23 cellular contexts compared by ENCODE assay signal in genomic region chr5:102107865-102108264, GRCh38.
DNase-seq lines count a peak whose midpoint lies in the region; ATAC-seq and TF ChIP-seq lines count a peak whose summit lies in the region.
"Had no signal": no experiment of that assay in that cellular context is flagged by ENCODE, and none has a peak within 500 bp of the region (broad histone marks: within the 10 kb centered on the region; RNA-seq: fewer than 3 reads in every experiment).

No MANE protein-coding gene starts in this region.

- POLR2A ChIA-PET in PC-3 (lab: Charles Lee; ENCODE audit: unreplicated experiment): no interaction called here

- H3K4me1 ChIP-seq in heart left ventricle (no peaks in the 10 kb centered on the region), MM.1S (ENCODE audit: low read length) (no peaks in the 10 kb centered on the region), PC-3 (ENCODE audit: insufficient read depth, low read length) (no peaks in the 10 kb centered on the region)
- H3K4me1 ChIP-seq: A549, HAP-1 had no signal

- ATAC-seq in Right ventricle myocardium inferior (peak; percentile 8), heart left ventricle (no peak), PC-3 (no peak)
- ATAC-seq: A549, GM12878 had no signal

- WGBS in heart left ventricle, 4 donors: 75 to 91% (median 81%) methylated on average over 3 of the region's 3 CpGs

- H3K9me2 ChIP-seq in MM.1S (replicated peaks; ENCODE audit: insufficient read depth, low read length) (no peaks in the 10 kb centered on the region), PC-3 (replicated peaks; ENCODE audit: low read length) (no peaks in the 10 kb centered on the region)

- peaks cover 0 to 4% (median 0%) of the 10 kb centered on the region in 12 donors for H3K9me3 ChIP-seq in heart left ventricle
- H3K9me3 ChIP-seq in MM.1S (replicated peaks; ENCODE audit: insufficient read depth, low read length): no peaks in the 10 kb centered on the region
- H3K9me3 ChIP-seq in PC-3 (ENCODE audit: low read length): no peaks in the 10 kb centered on the region
- H3K9me3 ChIP-seq: A549, BE2C, HAP-1 had no signal

- H3K79me2 ChIP-seq in MM.1S (ENCODE audit: low read length) (no peaks in the 10 kb centered on the region), PC-3 (ENCODE audit: low read length) (no peaks in the 10 kb centered on the region)

- H3K36me3 ChIP-seq in heart left ventricle (no peaks in the 10 kb centered on the region), MM.1S (replicated peaks; ENCODE audit: insufficient read depth, low read length) (no peaks in the 10 kb centered on the region), PC-3 (ENCODE audit: low read depth, low read length) (no peaks in the 10 kb centered on the region)
- H3K36me3 ChIP-seq: BE2C; BLaER1 treated with 17β-estradiol and CSF1 and Interleukin-3, amounts not matched to agents 10 nM and 100 nM; HAP-1 had no signal

- peak; percentile 5 for DNase-seq in Right ventricle myocardium inferior (ENCODE audit: missing footprints)
- no peak for DNase-seq in heart left ventricle
- DNase-seq in MM.1S: peak; percentile 41
- DNase-seq in foreskin melanocyte: peak; percentile 43
- DNase-seq in PC-3: no peak
- DNase-seq in CD1c-positive myeloid dendritic cell (ENCODE audit: extremely low spot score): no peak
- no peak for DNase-seq in stimulated activated CD4-positive, alpha-beta T cell treated with anti-CD3 and anti-CD28 coated beads, Interleukin-12 subunit alpha, Interleukin-12 subunit beta, amount 100 ng/mL, for 4 hours
- DNase-seq: 8988T; ACHN; AML-193; BE2C; Calu3; CD4-positive, alpha-beta memory T cell; COR-L47; DMS79; EL; GDM1; GOT3; HFFc6 had no signal

- H3K27me3 ChIP-seq in heart left ventricle (no peaks in the 10 kb centered on the region), MM.1S (replicated peaks; ENCODE audit: insufficient read depth, low read length) (no peaks in the 10 kb centered on the region), PC-3 (ENCODE audit: low read length) (no peaks in the 10 kb centered on the region)
- H3K27me3 ChIP-seq: BE2C; BLaER1 treated with 17β-estradiol and CSF1 and Interleukin-3, amounts not matched to agents 10 nM and 100 nM had no signal

- H4K20me1 ChIP-seq in MM.1S (ENCODE audit: insufficient read depth, low read length) (no peaks in the 10 kb centered on the region), PC-3 (ENCODE audit: low read length) (no peaks in the 10 kb centered on the region)
- H4K20me1 ChIP-seq: BLaER1 treated with 17β-estradiol and CSF1 and Interleukin-3, amounts not matched to agents 10 nM and 100 nM had no signal

- H3F3A ChIP-seq in MM.1S (ENCODE audit: insufficient read depth, low read length) (no peaks in the 10 kb centered on the region), PC-3 (ENCODE audit: low read length, unreplicated experiment) (no peaks in the 10 kb centered on the region)

- H3K27ac ChIP-seq in heart left ventricle (no peak overlapping the region), MM.1S (ENCODE audit: low read length) (no peak overlapping the region), PC-3 (ENCODE audit: low read length) (no peak overlapping the region)
- H3K27ac ChIP-seq: A549; BLaER1 treated with 17β-estradiol and CSF1 and Interleukin-3, amounts not matched to agents 10 nM and 100 nM had no signal

- intact Hi-C loops in Right ventricle myocardium inferior (cut with DNase I): no loop called here
- intact Hi-C loops in heart left ventricle (cut with DNase I): no loop called here
- intact Hi-C loops in PC-3 (cut with micrococcal nuclease): no loop called here

- TF ChIP-seq CTCF in heart left ventricle (IDR thresholded peaks at IDR 0.05) (no peak), MM.1S (IDR thresholded peaks at IDR 0.05; ENCODE audit: low read length) (no peak), PC-3 (conservative IDR thresholded peaks at IDR 0.05; ENCODE audit: low read depth, low read length) (no peak)

- H3K9ac ChIP-seq in MM.1S (ENCODE audit: low read length) (no peak overlapping the region), PC-3 (ENCODE audit: low read length) (no peak overlapping the region)
- H3K9ac ChIP-seq: BLaER1 treated with 17β-estradiol and CSF1 and Interleukin-3, amounts not matched to agents 10 nM and 100 nM had no signal

- H2AFZ ChIP-seq in MM.1S (ENCODE audit: low read length) (no peak overlapping the region), PC-3 (ENCODE audit: low read length) (no peak overlapping the region)

- H3K4me2 ChIP-seq in MM.1S (ENCODE audit: low read depth, low read length) (no peak overlapping the region), PC-3 (ENCODE audit: low read length) (no peak overlapping the region)
- H3K4me2 ChIP-seq: A549; BLaER1 treated with 17β-estradiol and CSF1 and Interleukin-3, amounts not matched to agents 10 nM and 100 nM had no signal

- H3K4me3 ChIP-seq in heart left ventricle (no peak overlapping the region), MM.1S (ENCODE audit: low read length) (no peak overlapping the region), PC-3 (ENCODE audit: low read length) (no peak overlapping the region)
- H3K4me3 ChIP-seq: A549; BLaER1 treated with 17β-estradiol and CSF1 and Interleukin-3, amounts not matched to agents 10 nM and 100 nM; GM12878; HAP-1 had no signal

- no TSS peak for BruUV-seq in PC-3 (replicated peaks; lab: Mats Ljungman, UMichigan)

- no peak for TF ChIP-seq POLR2A in heart left ventricle (IDR thresholded peaks at IDR 0.05)

- CTCF ChIA-PET in PC-3 (lab: Charles Lee): no interaction called here

Comparison
In these comparisons a context has a peak if more than half of its experiments do, and no peak if none do; other contexts are left out.
1. DNase-seq: peak in Right ventricle myocardium inferior (single experiment), MM.1S (single experiment) and foreskin melanocyte (single experiment); none in heart left ventricle (0 of 5), PC-3 (single experiment), CD1c-positive myeloid dendritic cell (single experiment) and stimulated activated CD4-positive, alpha-beta T cell treated with anti-CD3 and anti-CD28 coated beads, Interleukin-12 subunit alpha, Interleukin-12 subunit beta, amount 100 ng/mL, for 4 hours (single experiment).